In the genomic region with DNA sequence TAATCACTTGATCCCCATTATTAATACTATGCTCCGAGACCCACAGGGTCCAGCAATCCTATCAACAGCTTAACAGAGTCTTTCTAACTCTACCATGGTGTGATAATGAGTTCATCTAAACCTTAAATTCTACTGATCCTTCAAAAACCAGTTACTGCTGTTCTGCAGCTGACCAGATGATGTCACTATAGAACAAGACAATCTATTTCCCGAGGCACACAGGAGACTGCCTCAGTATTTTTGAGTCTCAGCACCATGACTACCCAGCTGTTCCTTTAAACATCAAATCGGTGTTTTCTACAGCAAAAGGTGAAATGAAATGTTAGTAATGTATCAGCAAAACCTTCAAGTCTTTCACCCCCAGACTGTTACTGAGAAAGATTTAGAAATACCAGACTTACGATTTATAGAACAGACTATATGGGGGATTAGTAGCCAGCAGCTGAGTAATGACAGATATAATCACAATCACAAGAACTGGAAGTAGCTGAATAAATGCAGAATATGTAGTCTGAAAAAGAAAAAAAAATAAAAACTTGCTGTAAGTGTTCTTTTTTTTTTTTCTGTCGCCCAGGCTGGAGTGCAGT, we compare ENCODE assay signal across 8 cellular contexts. TPM values are rescaled to one million over a fixed set of nuclear protein-coding genes. Genes with fewer than 3 reads are reported as not detected.
DNase-seq lines count a peak whose midpoint lies in the region; ATAC-seq and TF ChIP-seq lines count a peak whose summit lies in the region.

No MANE protein-coding gene starts in this region.

- ATAC-seq in HG03439 (IDR thresholded peaks at IDR 0.05; ENCODE audit: unreplicated experiment): no peak

- POLR2A ChIA-PET in AG04449 (lab: Yijun Ruan, JAX): interaction anchor here (0.8 to 1.3 kb wide), 3 partner anchors 17 to 91 kb away, joined by 3 to 4 read pairs (median 3); a partner anchor contains a TSS

- DNase-seq in AG04449 (ENCODE audit: low read depth, low spot score): no peak
- DNase-seq in GM10266 (ENCODE audit: extremely low spot score): peak; percentile 75
- peak in 47 of 76 experiments; percentile 5 to 75 (median 50) for DNase-seq in HUDEP-2 (lab: John Stamatoyannopoulos, UW; ENCODE audit: unreplicated experiment in 76 of 76)
- DNase-seq in activated T-helper 2 cell treated with anti-CD3 and anti-CD28 coated beads, Interferon-gamma antibody, Interleukin-2, Interleukin-4, amounts not matched to agents 10 μg/mL and 5 μg/mL and 100 μg/mL, durations not matched to agents 14 hours and 24 hours and 36 hours (ENCODE audit: low spot score): peak; percentile 53
- DNase-seq in globus pallidus (ENCODE audit: low spot score): peak; percentile 72
- DNase-seq in pons (ENCODE audit: low spot score): peak; percentile 85

- intact Hi-C loops in activated T-helper 2 cell treated with anti-CD3 and anti-CD28 coated beads, Interferon-gamma antibody, Interleukin-2, Interleukin-4, amounts not matched to agents 10 μg/mL and 5 μg/mL and 100 μg/mL, durations not matched to agents 14 hours and 24 hours and 36 hours (cut with micrococcal nuclease): loop anchor here (1.0 to 2.0 kb wide), 2 partner anchors 14 to 91 kb away; no protein-coding TSS in a partner anchor

- no peak overlapping the region for H2AFZ ChIP-seq in OCI-LY3 (ENCODE audit: low read depth, low read length)

- H3K9me3 Mint-ChIP-seq in activated T-helper 2 cell treated with anti-CD3 and anti-CD28 coated beads, Interferon-gamma antibody, Interleukin-2, Interleukin-4, amounts not matched to agents 10 μg/mL and 5 μg/mL and 100 μg/mL, durations not matched to agents 14 hours and 24 hours and 36 hours: no peaks in the 10 kb centered on the region

- H3K79me2 ChIP-seq in OCI-LY3 (ENCODE audit: low read length): no peaks in the 10 kb centered on the region

- peak overlapping the region; percentile 58 for H3K27ac Mint-ChIP-seq in activated T-helper 2 cell treated with anti-CD3 and anti-CD28 coated beads, Interferon-gamma antibody, Interleukin-2, Interleukin-4, amounts not matched to agents 10 μg/mL and 5 μg/mL and 100 μg/mL, durations not matched to agents 14 hours and 24 hours and 36 hours

- H3K4me3 ChIP-seq in AG04449 (ENCODE audit: low read depth, low read length): no peak overlapping the region
- no peak overlapping the region for H3K4me3 ChIP-seq in OCI-LY3 (ENCODE audit: low read length)

- H3K27me3 Mint-ChIP-seq in activated T-helper 2 cell treated with anti-CD3 and anti-CD28 coated beads, Interferon-gamma antibody, Interleukin-2, Interleukin-4, amounts not matched to agents 10 μg/mL and 5 μg/mL and 100 μg/mL, durations not matched to agents 14 hours and 24 hours and 36 hours (ENCODE audit: low read depth): no peaks in the 10 kb centered on the region

- no peak overlapping the region for H3K4me3 Mint-ChIP-seq in activated T-helper 2 cell treated with anti-CD3 and anti-CD28 coated beads, Interferon-gamma antibody, Interleukin-2, Interleukin-4, amounts not matched to agents 10 μg/mL and 5 μg/mL and 100 μg/mL, durations not matched to agents 14 hours and 24 hours and 36 hours (ENCODE audit: low read depth)

- no peak overlapping the region for H3K9ac ChIP-seq in OCI-LY3 (ENCODE audit: low read length)

- peak; percentile 72 for TF ChIP-seq CTCF in AG04449 (IDR thresholded peaks at IDR 0.05; ENCODE audit: insufficient read depth, low read length, missing control alignments)
- peak; percentile 93 for TF ChIP-seq CTCF in GM10266 (IDR thresholded peaks at IDR 0.05; ENCODE audit: control insufficient read depth, insufficient read depth, low read depth, missing control alignments)
- TF ChIP-seq CTCF in OCI-LY3 (IDR thresholded peaks at IDR 0.05; ENCODE audit: low read depth, low read length): peak; percentile 83

- 0 out of 2 replicates have a peak, but pooled peaks cover 2% of the 10 kb centered on the region for H3K4me1 ChIP-seq in OCI-LY3 (ENCODE audit: low read length)

- CTCF ChIA-PET in AG04449 (lab: Yijun Ruan, JAX): interaction anchor here (0.6 to 9.9 kb wide), 40 partner anchors 8 to 343 kb away, joined by 3 to 730 read pairs (median 6); a partner anchor contains a TSS

- H3K36me3 ChIP-seq in OCI-LY3 (replicated peaks; ENCODE audit: low read depth, low read length): no peaks in the 10 kb centered on the region

- no peaks in the 10 kb centered on the region for H4K20me1 ChIP-seq in OCI-LY3 (ENCODE audit: insufficient read depth, low read length)

- H3K27ac ChIP-seq in OCI-LY3 (ENCODE audit: low read length): no peak overlapping the region

- H3K27me3 ChIP-seq in OCI-LY3 (ENCODE audit: low read depth, low read length): no peaks in the 10 kb centered on the region

- peaks cover 72% of the 10 kb centered on the region for H3K36me3 Mint-ChIP-seq in activated T-helper 2 cell treated with anti-CD3 and anti-CD28 coated beads, Interferon-gamma antibody, Interleukin-2, Interleukin-4, amounts not matched to agents 10 μg/mL and 5 μg/mL and 100 μg/mL, durations not matched to agents 14 hours and 24 hours and 36 hours (ENCODE audit: low read depth)

- peaks cover 22% of the 10 kb centered on the region for H3K4me1 Mint-ChIP-seq in activated T-helper 2 cell treated with anti-CD3 and anti-CD28 coated beads, Interferon-gamma antibody, Interleukin-2, Interleukin-4, amounts not matched to agents 10 μg/mL and 5 μg/mL and 100 μg/mL, durations not matched to agents 14 hours and 24 hours and 36 hours (ENCODE audit: low read depth)

- peak overlapping the region; percentile 24; the same call in 1 of the 2 replicates for H3K4me2 ChIP-seq in OCI-LY3 (ENCODE audit: low read length)

- H3K9me3 ChIP-seq in OCI-LY3 (ENCODE audit: insufficient read depth, low read length): no peaks in the 10 kb centered on the region

RNA-seq across cellular contexts. Expression of a gene that starts 16.9 kb away (rescaled TPM):
- 29.8 and 35.8 TPM in 2 replicates for total RNA-seq in activated T-helper 2 cell treated with anti-CD3 and anti-CD28 coated beads, Interferon-gamma antibody, Interleukin-2, Interleukin-4, amounts not matched to agents 10 μg/mL and 5 μg/mL and 100 μg/mL, durations not matched to agents 14 hours and 24 hours and 36 hours

RNA-seq across cellular contexts. Expression of a gene that starts 18.5 kb away (rescaled TPM):
- 4.7 and 4.8 TPM in 2 replicates for total RNA-seq in activated T-helper 2 cell treated with anti-CD3 and anti-CD28 coated beads, Interferon-gamma antibody, Interleukin-2, Interleukin-4, amounts not matched to agents 10 μg/mL and 5 μg/mL and 100 μg/mL, durations not matched to agents 14 hours and 24 hours and 36 hours

RNA-seq across cellular contexts. Expression of a gene that starts 27.5 kb away (rescaled TPM):
- 7.7 and 8.3 TPM in 2 replicates for total RNA-seq in activated T-helper 2 cell treated with anti-CD3 and anti-CD28 coated beads, Interferon-gamma antibody, Interleukin-2, Interleukin-4, amounts not matched to agents 10 μg/mL and 5 μg/mL and 100 μg/mL, durations not matched to agents 14 hours and 24 hours and 36 hours

RNA-seq across cellular contexts. Expression of a gene that starts 32.7 kb away (rescaled TPM):
- total RNA-seq in activated T-helper 2 cell treated with anti-CD3 and anti-CD28 coated beads, Interferon-gamma antibody, Interleukin-2, Interleukin-4, amounts not matched to agents 10 μg/mL and 5 μg/mL and 100 μg/mL, durations not matched to agents 14 hours and 24 hours and 36 hours: 48.3 and 53.6 TPM in 2 replicates

RNA-seq across cellular contexts. Expression of a gene that starts 39.3 kb away (rescaled TPM):
- 2.1 and 4.2 TPM in 2 replicates for total RNA-seq in activated T-helper 2 cell treated with anti-CD3 and anti-CD28 coated beads, Interferon-gamma antibody, Interleukin-2, Interleukin-4, amounts not matched to agents 10 μg/mL and 5 μg/mL and 100 μg/mL, durations not matched to agents 14 hours and 24 hours and 36 hours
